ENCODE assay signal across 34 cellular contexts in genomic region chr2:117983040-117983439, GRCh38. TPM values are rescaled to one million over a fixed set of nuclear protein-coding genes. Genes with fewer than 3 reads are reported as not detected.
DNase-seq lines count a peak whose midpoint lies in the region; ATAC-seq and TF ChIP-seq lines count a peak whose summit lies in the region.
"Had no signal": no experiment of that assay in that cellular context is flagged by ENCODE, and none has a peak within 500 bp of the region (broad histone marks: within the 10 kb centered on the region; RNA-seq: fewer than 3 reads in every experiment).

No MANE protein-coding gene starts in this region.

- no peak for DNase-seq in activated T-cell treated with anti-CD3 and anti-CD28 coated beads, Interleukin-2, amount 50 U/mL, for 24 hours
- DNase-seq in activated T-cell treated with anti-CD3 and anti-CD28 coated beads, Interleukin-2, amount 50 U/mL, for 4 hours = no peak
- DNase-seq in OCI-M1 (lab: John Stamatoyannopoulos, UW) = peak; percentile 21
- peak; percentile 73 for DNase-seq in fibroblast of mammary gland (ENCODE audit: low read depth)
- peak; percentile 56 for DNase-seq in renal cortical epithelial cell (ENCODE audit: low read depth)
- no peak for DNase-seq in stimulated activated CD4-positive, alpha-beta T cell treated with anti-CD3 and anti-CD28 coated beads, Interleukin-4, amount 100 ng/mL, for 24 hours
- no peak for DNase-seq in stimulated activated naive B cell treated with anti-CD40 and anti-IgM and Interleukin-4, amounts not matched to agents 10 μg/mL and 1 μg/mL and 100 μg/mL, for 72 hours
- DNase-seq: 8988T; activated CD4-positive, alpha-beta T cell treated with anti-CD3 and anti-CD28 coated beads, Interleukin-2, amount 10 ng/mL, durations not matched to agents 24 days and 14 days; activated CD8-positive, alpha-beta memory T cell treated with anti-CD3 and anti-CD28 coated beads for 24 hours; activated gamma-delta T cell treated with Interleukin-2 at 50 U/mL for 16 hours; activated naive CD8-positive, alpha-beta T cell treated with anti-CD3 and anti-CD28 coated beads, Interleukin-2, amount 10 ng/mL, durations not matched to agents 7 days and 5 days; AML-193; CD4-positive, alpha-beta T cell; central memory CD4-positive, alpha-beta T cell; EL; hippocampal formation; left cardiac atrium; naive thymus-derived CD8-positive, alpha-beta T cell; NCI-H1436 treated with DMSO at 0.1 percent for 48 hours; NCI-H2081 treated with DMSO at 0.1 percent for 48 hours; NCI-H2227 treated with DMSO at 0.1 percent for 48 hours; NCI-H526; NK-92 treated with Interleukin-12 subunit alpha and Interleukin-12 subunit beta, amount 100 ng/mL, for 24 hours; retina; SIG-M5; stimulated activated naive CD4-positive, alpha-beta T cell treated with Interleukin-2 at 50 U/mL for 16 hours; WERI-Rb-1 had no signal

- no peak overlapping the region for H3K4me3 ChIP-seq in fibroblast of mammary gland (ENCODE audit: control insufficient read depth, low read depth, low read length)
- H3K4me3 ChIP-seq: gastroesophageal sphincter, lung, suprapubic skin had no signal

- peak overlapping the region; percentile 20 for H3K27ac Mint-ChIP-seq in activated T-cell treated with anti-CD3 and anti-CD28 coated beads, Interleukin-2, amount 50 U/mL, for 24 hours
- H3K27ac Mint-ChIP-seq in stimulated activated naive B cell treated with anti-CD40 and anti-IgM and Interleukin-4, amounts not matched to agents 10 μg/mL and 1 μg/mL and 100 μg/mL, for 72 hours = no peak overlapping the region
- H3K27ac Mint-ChIP-seq: activated CD4-positive, alpha-beta T cell treated with anti-CD3 and anti-CD28 coated beads, Interleukin-2, amount 10 ng/mL, durations not matched to agents 24 days and 14 days; activated naive CD8-positive, alpha-beta T cell treated with anti-CD3 and anti-CD28 coated beads, Interleukin-2, amount 10 ng/mL, durations not matched to agents 7 days and 5 days; CD4-positive, alpha-beta T cell had no signal

- TF ChIP-seq CTCF in fibroblast of mammary gland (conservative IDR thresholded peaks at IDR 0.05; ENCODE audit: control insufficient read depth, insufficient read depth, low read depth, low read length) = no peak

- H3K36me3 Mint-ChIP-seq in activated T-cell treated with anti-CD3 and anti-CD28 coated beads, Interleukin-2, amount 50 U/mL, for 24 hours (ENCODE audit: low read depth) = peaks cover 89% of the 10 kb centered on the region
- peaks cover 36% of the 10 kb centered on the region for H3K36me3 Mint-ChIP-seq in activated T-cell treated with anti-CD3 and anti-CD28 coated beads, Interleukin-2, amount 50 U/mL, for 4 hours (ENCODE audit: insufficient read depth)
- H3K36me3 Mint-ChIP-seq in stimulated activated naive B cell treated with anti-CD40 and anti-IgM and Interleukin-4, amounts not matched to agents 10 μg/mL and 1 μg/mL and 100 μg/mL, for 72 hours = peaks cover 31 to 39% of the 10 kb centered on the region in 2 donors

- H3K4me3 Mint-ChIP-seq in activated T-cell treated with anti-CD3 and anti-CD28 coated beads, Interleukin-2, amount 50 U/mL, for 24 hours = no peak overlapping the region
- H3K4me3 Mint-ChIP-seq in activated T-cell treated with anti-CD3 and anti-CD28 coated beads, Interleukin-2, amount 50 U/mL, for 4 hours = no peak overlapping the region
- no peak overlapping the region for H3K4me3 Mint-ChIP-seq in stimulated activated naive B cell treated with anti-CD40 and anti-IgM and Interleukin-4, amounts not matched to agents 10 μg/mL and 1 μg/mL and 100 μg/mL, for 72 hours
- H3K4me3 Mint-ChIP-seq: activated CD4-positive, alpha-beta T cell treated with anti-CD3 and anti-CD28 coated beads, Interleukin-2, amount 10 ng/mL, durations not matched to agents 24 days and 14 days; activated naive CD8-positive, alpha-beta T cell treated with anti-CD3 and anti-CD28 coated beads, Interleukin-2, amount 10 ng/mL, durations not matched to agents 7 days and 5 days; CD4-positive, alpha-beta T cell; naive thymus-derived CD8-positive, alpha-beta T cell had no signal

- H3K4me1 Mint-ChIP-seq in activated T-cell treated with anti-CD3 and anti-CD28 coated beads, Interleukin-2, amount 50 U/mL, for 24 hours (ENCODE audit: low read depth) = peaks cover 6% of the 10 kb centered on the region
- H3K4me1 Mint-ChIP-seq in activated T-cell treated with anti-CD3 and anti-CD28 coated beads, Interleukin-2, amount 50 U/mL, for 4 hours (ENCODE audit: low read depth) = peaks cover 2% of the 10 kb centered on the region
- H3K4me1 Mint-ChIP-seq in stimulated activated naive B cell treated with anti-CD40 and anti-IgM and Interleukin-4, amounts not matched to agents 10 μg/mL and 1 μg/mL and 100 μg/mL, for 72 hours = peaks cover 2 to 5% of the 10 kb centered on the region in 2 donors
- H3K4me1 Mint-ChIP-seq: activated naive CD8-positive, alpha-beta T cell treated with anti-CD3 and anti-CD28 coated beads, Interleukin-2, amount 10 ng/mL, durations not matched to agents 7 days and 5 days had no signal

- no peaks in the 10 kb centered on the region for H3K27me3 Mint-ChIP-seq in activated T-cell treated with anti-CD3 and anti-CD28 coated beads, Interleukin-2, amount 50 U/mL, for 24 hours
- H3K27me3 Mint-ChIP-seq in activated T-cell treated with anti-CD3 and anti-CD28 coated beads, Interleukin-2, amount 50 U/mL, for 4 hours (ENCODE audit: low read depth) = no peaks in the 10 kb centered on the region
- H3K27me3 Mint-ChIP-seq in stimulated activated naive B cell treated with anti-CD40 and anti-IgM and Interleukin-4, amounts not matched to agents 10 μg/mL and 1 μg/mL and 100 μg/mL, for 72 hours = no peaks in the 10 kb centered on the region
- H3K27me3 Mint-ChIP-seq: activated CD4-positive, alpha-beta T cell treated with anti-CD3 and anti-CD28 coated beads, Interleukin-2, amount 10 ng/mL, durations not matched to agents 24 days and 14 days; activated naive CD8-positive, alpha-beta T cell treated with anti-CD3 and anti-CD28 coated beads, Interleukin-2, amount 10 ng/mL, durations not matched to agents 7 days and 5 days; CD4-positive, alpha-beta T cell; naive thymus-derived CD8-positive, alpha-beta T cell had no signal

- H3K9me3 Mint-ChIP-seq in activated T-cell treated with anti-CD3 and anti-CD28 coated beads, Interleukin-2, amount 50 U/mL, for 24 hours = no peaks in the 10 kb centered on the region
- H3K9me3 Mint-ChIP-seq in activated T-cell treated with anti-CD3 and anti-CD28 coated beads, Interleukin-2, amount 50 U/mL, for 4 hours = no peaks in the 10 kb centered on the region
- no peaks in the 10 kb centered on the region for H3K9me3 Mint-ChIP-seq in stimulated activated naive B cell treated with anti-CD40 and anti-IgM and Interleukin-4, amounts not matched to agents 10 μg/mL and 1 μg/mL and 100 μg/mL, for 72 hours
- H3K9me3 Mint-ChIP-seq: activated CD4-positive, alpha-beta T cell treated with anti-CD3 and anti-CD28 coated beads, Interleukin-2, amount 10 ng/mL, durations not matched to agents 24 days and 14 days; activated naive CD8-positive, alpha-beta T cell treated with anti-CD3 and anti-CD28 coated beads, Interleukin-2, amount 10 ng/mL, durations not matched to agents 7 days and 5 days; CD4-positive, alpha-beta T cell; naive thymus-derived CD8-positive, alpha-beta T cell had no signal

- no peak for ATAC-seq in activated T-cell treated with anti-CD3 and anti-CD28 coated beads, Interleukin-2, amount 50 U/mL, for 4 hours
- no peak for ATAC-seq in stimulated activated naive B cell treated with anti-CD40 and anti-IgM and Interleukin-4, amounts not matched to agents 10 μg/mL and 1 μg/mL and 100 μg/mL, for 72 hours (replicated peaks)
- no peak for ATAC-seq in HG03460 (IDR thresholded peaks at IDR 0.05; ENCODE audit: unreplicated experiment)
- ATAC-seq: esophagus mucosa; gastroesophageal sphincter; left cardiac atrium; naive thymus-derived CD8-positive, alpha-beta T cell; Panc1 had no signal

RNA-seq across cellular contexts. Expression of gene CCDC93, which starts 30.8 kb away (rescaled TPM):
- 10 to 100 TPM; 23.7 to 25.8 (median 24.8) TPM for total RNA-seq in activated T-cell treated with anti-CD3 and anti-CD28 coated beads, Interleukin-2, amount 50 U/mL, for 4 hours
- total RNA-seq in renal cortical epithelial cell = 25.2 and 40.5 TPM in 2 replicates

Comparison
In these comparisons a context has a peak if more than half of its experiments do, and no peak if none do; other contexts are left out.
1. DNase-seq: peak in OCI-M1 (single experiment), fibroblast of mammary gland (single experiment) and renal cortical epithelial cell (single experiment); none in activated T-cell treated with anti-CD3 and anti-CD28 coated beads, Interleukin-2, amount 50 U/mL, for 24 hours (single experiment), activated T-cell treated with anti-CD3 and anti-CD28 coated beads, Interleukin-2, amount 50 U/mL, for 4 hours (single experiment), stimulated activated CD4-positive, alpha-beta T cell treated with anti-CD3 and anti-CD28 coated beads, Interleukin-4, amount 100 ng/mL, for 24 hours (single experiment) and stimulated activated naive B cell treated with anti-CD40 and anti-IgM and Interleukin-4, amounts not matched to agents 10 μg/mL and 1 μg/mL and 100 μg/mL, for 72 hours (single experiment).